17 cellular contexts compared by ENCODE assay signal in genomic region chr20:19893356-19893755, GRCh38.
"Had no signal": no experiment of that assay in that cellular context is flagged by ENCODE, and none has a peak within 500 bp of the region (broad histone marks: within the 10 kb centered on the region; RNA-seq: fewer than 3 reads in every experiment).

No MANE protein-coding gene starts in this region.

- ATAC-seq: gastroesophageal sphincter; right lobe of liver; stimulated activated naive CD8-positive, alpha-beta T cell treated with anti-CD3 and anti-CD28 coated beads, Interleukin-15, Interleukin-2, amounts not matched to agents 100 U/mL and 50 U/mL, for 24 hours had no signal

- H3K4me3 Mint-ChIP-seq: activated CD4-positive, alpha-beta T cell treated with anti-CD3 and anti-CD28 coated beads, Interleukin-2, amount 10 ng/mL, durations not matched to agents 7 days and 5 days; activated naive CD8-positive, alpha-beta T cell; dendritic cell treated with granulocyte-macrophage colony-stimulating factor and Interleukin-4, amounts not matched to agents 40 ng/mL and 50 ng/mL, for 4 days; nephron progenitor cell had no signal

- H3K27ac ChIP-seq: epithelial cell of prostate, gastroesophageal sphincter, right lobe of liver, transverse colon, vagina had no signal

- DNase-seq: activated CD4-positive, alpha-beta T cell treated with anti-CD3 and anti-CD28 coated beads, Interleukin-2, amount 10 ng/mL, durations not matched to agents 7 days and 5 days; activated CD4-positive, CD25-positive, alpha-beta regulatory T cell; activated CD8-positive, alpha-beta memory T cell treated with anti-CD3 and anti-CD28 coated beads, Interleukin-2, amount 50 U/mL, for 48 hours; activated gamma-delta T cell treated with Interleukin-2 at 50 U/mL for 16 hours; amygdala; cerebellar nuclear complex; kidney; nephron progenitor cell; occipital lobe; right lobe of liver; stimulated activated naive CD8-positive, alpha-beta T cell treated with anti-CD3 and anti-CD28 coated beads, Interleukin-15, Interleukin-2, amounts not matched to agents 100 U/mL and 50 U/mL, for 24 hours; transverse colon had no signal

- H3K4me1 Mint-ChIP-seq: activated CD4-positive, alpha-beta T cell treated with anti-CD3 and anti-CD28 coated beads, Interleukin-2, amount 10 ng/mL, durations not matched to agents 7 days and 5 days had no signal

- H3K4me3 ChIP-seq: gastroesophageal sphincter, right lobe of liver, transverse colon, vagina had no signal

- H3K27ac Mint-ChIP-seq: activated CD4-positive, alpha-beta T cell treated with anti-CD3 and anti-CD28 coated beads, Interleukin-2, amount 10 ng/mL, durations not matched to agents 7 days and 5 days; activated naive CD8-positive, alpha-beta T cell; nephron progenitor cell had no signal

- H3K36me3 Mint-ChIP-seq: activated naive CD8-positive, alpha-beta T cell had no signal

- H3K9me3 Mint-ChIP-seq: activated CD4-positive, alpha-beta T cell treated with anti-CD3 and anti-CD28 coated beads, Interleukin-2, amount 10 ng/mL, durations not matched to agents 7 days and 5 days; dendritic cell treated with granulocyte-macrophage colony-stimulating factor and Interleukin-4, amounts not matched to agents 40 ng/mL and 50 ng/mL, for 4 days had no signal

- H3K27me3 ChIP-seq: gastroesophageal sphincter, right lobe of liver, transverse colon, vagina had no signal

- FAIRE-seq: kidney had no signal

- H3K9me3 ChIP-seq: gastroesophageal sphincter, right lobe of liver, transverse colon, vagina had no signal
